ENCODE assay signal across 11 cellular contexts in genomic region chr3:159856496-159857098, GRCh38. TPM values are rescaled to one million over a fixed set of nuclear protein-coding genes. Genes with fewer than 3 reads are reported as not detected.
DNase-seq lines count a peak whose midpoint lies in the region; TF ChIP-seq lines count a peak whose summit lies in the region.
"Had no signal": no experiment of that assay in that cellular context is flagged by ENCODE, and none has a peak within 500 bp of the region (broad histone marks: within the 10 kb centered on the region; RNA-seq: fewer than 3 reads in every experiment).

No MANE protein-coding gene starts in this region.

- H4K20me1 ChIP-seq in BLaER1 treated with 17β-estradiol and CSF1 and Interleukin-3, amounts not matched to agents 10 nM and 100 nM = no peaks in the 10 kb centered on the region

- H3K4me3 ChIP-seq in BLaER1 treated with 17β-estradiol and CSF1 and Interleukin-3, amounts not matched to agents 10 nM and 100 nM = no peak overlapping the region
- H3K4me3 ChIP-seq in neuronal stem cell (ENCODE audit: low read length in 2 of 2) = no peak overlapping the region

- H3K4me3 Mint-ChIP-seq in endothelial cell (ENCODE audit: unreplicated experiment) (peak overlapping the region; percentile 77), progenitor cell of endocrine pancreas (ENCODE audit: low read depth) (no peak overlapping the region)
- H3K4me3 Mint-ChIP-seq: stimulated activated effector memory CD8-positive, alpha-beta T cell treated with anti-CD3 and anti-CD28 coated beads, Interleukin-12 subunit alpha, Interleukin-12 subunit beta, amount 100 ng/mL, for 72 hours had no signal

- peaks cover 16% of the 10 kb centered on the region for H3K36me3 Mint-ChIP-seq in endothelial cell (ENCODE audit: low read depth, unreplicated experiment)
- no peaks in the 10 kb centered on the region for H3K36me3 Mint-ChIP-seq in progenitor cell of endocrine pancreas (ENCODE audit: insufficient read depth)
- H3K36me3 Mint-ChIP-seq: stimulated activated effector memory CD8-positive, alpha-beta T cell treated with anti-CD3 and anti-CD28 coated beads, Interleukin-12 subunit alpha, Interleukin-12 subunit beta, amount 100 ng/mL, for 72 hours had no signal

- DNase-seq in NCI-H2171 (lab: John Stamatoyannopoulos, UW) = peak; percentile 98
- peak; percentile 40 for DNase-seq in endothelial cell (ENCODE audit: low spot score)
- DNase-seq in neuronal stem cell (ENCODE audit: low spot score) = no peak
- no peak for DNase-seq in progenitor cell of endocrine pancreas (ENCODE audit: low spot score, unreplicated experiment)
- no peak for DNase-seq in SIG-M5 treated with dmso at 0.1 percent for 504 hours (lab: John Stamatoyannopoulos, UW; ENCODE audit: unreplicated experiment)
- DNase-seq in NOMO-1 treated with dmso at 0.1 percent for 144 hours (lab: John Stamatoyannopoulos, UW; ENCODE audit: unreplicated experiment) = no peak
- DNase-seq in UCSD-AML1 (lab: John Stamatoyannopoulos, UW; ENCODE audit: unreplicated experiment) = no peak
- DNase-seq: NCI-H510A treated with DMSO at 0.1 percent for 48 hours; stimulated activated CD4-positive, alpha-beta T cell treated with anti-CD3 and anti-CD28 coated beads, Interleukin-12 subunit alpha, Interleukin-12 subunit beta, amount 100 ng/mL, for 4 hours had no signal

- no peak overlapping the region for H2AK5ac ChIP-seq in neuronal stem cell (ENCODE audit: low read depth, low read length)

- peaks cover 88% of the 10 kb centered on the region for H3K4me1 Mint-ChIP-seq in endothelial cell (ENCODE audit: unreplicated experiment)
- H3K4me1 Mint-ChIP-seq in progenitor cell of endocrine pancreas (ENCODE audit: low read depth) = peaks cover 23% of the 10 kb centered on the region
- H3K4me1 Mint-ChIP-seq: stimulated activated effector memory CD8-positive, alpha-beta T cell treated with anti-CD3 and anti-CD28 coated beads, Interleukin-12 subunit alpha, Interleukin-12 subunit beta, amount 100 ng/mL, for 72 hours had no signal

- no peaks in the 10 kb centered on the region for H3K27me3 ChIP-seq in BLaER1 treated with 17β-estradiol and CSF1 and Interleukin-3, amounts not matched to agents 10 nM and 100 nM
- no peaks in the 10 kb centered on the region for H3K27me3 ChIP-seq in neuronal stem cell (ENCODE audit: control insufficient read depth in 3 of 3, insufficient read depth in 3 of 3, low read depth in 1 of 3, low read length in 3 of 3)

- H4K91ac ChIP-seq in neuronal stem cell (ENCODE audit: low read depth, low read length, poor library complexity) = no peak overlapping the region

- no peak overlapping the region for H4K8ac ChIP-seq in neuronal stem cell (ENCODE audit: low read depth, low read length)

- H2BK5ac ChIP-seq in neuronal stem cell (ENCODE audit: low read length) = no peak overlapping the region

- no peak overlapping the region for H3K4ac ChIP-seq in neuronal stem cell (ENCODE audit: low read length)

- H3K14ac ChIP-seq in neuronal stem cell (ENCODE audit: low read length) = no peak overlapping the region

- H3K9me3 Mint-ChIP-seq in endothelial cell (ENCODE audit: unreplicated experiment) (no peaks in the 10 kb centered on the region), progenitor cell of endocrine pancreas (ENCODE audit: low read depth) (no peaks in the 10 kb centered on the region)
- H3K9me3 Mint-ChIP-seq: stimulated activated effector memory CD8-positive, alpha-beta T cell treated with anti-CD3 and anti-CD28 coated beads, Interleukin-12 subunit alpha, Interleukin-12 subunit beta, amount 100 ng/mL, for 72 hours had no signal

- H2AFZ ChIP-seq in neuronal stem cell (ENCODE audit: low read length) = peak overlapping the region; percentile 14

- peak overlapping the region in 3 of 11 experiments; percentile 8 to 43 (median 33); a peak in 2 of 22 replicates for H3K27ac ChIP-seq in BLaER1 treated with 17β-estradiol and CSF1 and Interleukin-3, amounts not matched to agents 10 nM and 100 nM
- H3K27ac ChIP-seq in neuronal stem cell (replicated peaks; ENCODE audit: low read length) = peak overlapping the region; percentile 44

- no peak overlapping the region for H2BK120ac ChIP-seq in neuronal stem cell (ENCODE audit: low read depth, low read length)

- H3K36me3 ChIP-seq in BLaER1 treated with 17β-estradiol and CSF1 and Interleukin-3, amounts not matched to agents 10 nM and 100 nM = no peaks in the 10 kb centered on the region
- no peaks in the 10 kb centered on the region for H3K36me3 ChIP-seq in neuronal stem cell (replicated peaks in 1 of 2; ENCODE audit: control insufficient read depth in 2 of 2, insufficient read depth in 2 of 2, low read length in 2 of 2)

- WGBS in neuronal stem cell (ENCODE audit: extremely low coverage in 2 of 2, insufficient read length in 2 of 2, insufficient replicate concordance in 1 of 2), 2 donors = no CpG with 5 or more reads among the region's 14 CpGs

- peaks cover 35 to 60% (median 50%) of the 10 kb centered on the region in 10 experiments for H3K4me1 ChIP-seq in BLaER1 treated with 17β-estradiol and CSF1 and Interleukin-3, amounts not matched to agents 10 nM and 100 nM
- H3K4me1 ChIP-seq in neuronal stem cell (ENCODE audit: control insufficient read depth in 2 of 2, insufficient read depth in 1 of 2, low read depth in 1 of 2, low read length in 2 of 2) = peaks cover 44 to 47% of the 10 kb centered on the region in 2 donors

- H3K79me1 ChIP-seq in neuronal stem cell (ENCODE audit: low read depth, low read length) = no peaks in the 10 kb centered on the region

- H2BK12ac ChIP-seq in neuronal stem cell (ENCODE audit: low read length) = no peak overlapping the region

- TF ChIP-seq CTCF in endothelial cell (IDR thresholded peaks at IDR 0.05; ENCODE audit: unreplicated experiment) (no peak), progenitor cell of endocrine pancreas (IDR thresholded peaks at IDR 0.05; ENCODE audit: unreplicated experiment) (no peak)

- no peak overlapping the region for H3K23ac ChIP-seq in neuronal stem cell (ENCODE audit: low read depth, low read length, poor library complexity)

- no peak overlapping the region for H3K9ac ChIP-seq in BLaER1 treated with 17β-estradiol and CSF1 and Interleukin-3, amounts not matched to agents 10 nM and 100 nM
- no peak overlapping the region for H3K9ac ChIP-seq in neuronal stem cell (ENCODE audit: low read depth, low read length, poor library complexity)

- H3K27ac Mint-ChIP-seq in endothelial cell (ENCODE audit: unreplicated experiment) (peak overlapping the region; percentile 96), progenitor cell of endocrine pancreas (no peak overlapping the region)
- H3K27ac Mint-ChIP-seq: stimulated activated effector memory CD8-positive, alpha-beta T cell treated with anti-CD3 and anti-CD28 coated beads, Interleukin-12 subunit alpha, Interleukin-12 subunit beta, amount 100 ng/mL, for 72 hours had no signal

- H3K27me3 Mint-ChIP-seq in endothelial cell (ENCODE audit: unreplicated experiment) = peaks cover 9% of the 10 kb centered on the region
- peaks cover 4% of the 10 kb centered on the region for H3K27me3 Mint-ChIP-seq in progenitor cell of endocrine pancreas

- H3K18ac ChIP-seq in neuronal stem cell (ENCODE audit: low read length) = no peak overlapping the region

- H3K9me3 ChIP-seq in BLaER1 treated with 17β-estradiol and CSF1 and Interleukin-3, amounts not matched to agents 10 nM and 100 nM (replicated peaks in 1 of 11) = no peaks in the 10 kb centered on the region
- no peaks in the 10 kb centered on the region for H3K9me3 ChIP-seq in neuronal stem cell (replicated peaks in 1 of 2; ENCODE audit: control insufficient read depth in 2 of 2, insufficient read depth in 1 of 2, low read depth in 1 of 2, low read length in 2 of 2)

- no peak overlapping the region for H2BK15ac ChIP-seq in neuronal stem cell (ENCODE audit: low read length)

- H3K4me2 ChIP-seq in BLaER1 treated with 17β-estradiol and CSF1 and Interleukin-3, amounts not matched to agents 10 nM and 100 nM = peak overlapping the region in 9 of 11 experiments; percentile 1 to 49 (median 36); a peak in 15 of 22 replicates
- H3K4me2 ChIP-seq in neuronal stem cell (ENCODE audit: insufficient read depth, low read length, poor library complexity, severe bottlenecking) = no peak overlapping the region

RNA-seq across cellular contexts. Expression of gene SCHIP1, which starts 16.9 kb away (rescaled TPM):
- total RNA-seq in endothelial cell (ENCODE audit: unreplicated experiment) (102 TPM), progenitor cell of endocrine pancreas (0.79 and 3.9 TPM in 2 replicates)
- polyA plus RNA-seq in neuronal stem cell (2013, experiment 1 of 2) = 31.0 TPM
- 31.4 TPM for polyA plus RNA-seq in neuronal stem cell (2013, experiment 2 of 2)

Comparison
In these comparisons a context has a peak if more than half of its experiments do, and no peak if none do; other contexts are left out.
1. DNase-seq: peak in NCI-H2171 (single experiment) and endothelial cell (single experiment); none in neuronal stem cell (single experiment), progenitor cell of endocrine pancreas (single experiment), SIG-M5 treated with dmso at 0.1 percent for 504 hours (single experiment), NOMO-1 treated with dmso at 0.1 percent for 144 hours (single experiment) and UCSD-AML1 (single experiment).
2. RNA of gene SCHIP1, which starts 16.9 kb away (total RNA-seq): 102 TPM in endothelial cell (single experiment); 0.79 to 3.9 TPM in progenitor cell of endocrine pancreas; every median in the first group is over 10 times any median in the second.